In the genomic region with DNA sequence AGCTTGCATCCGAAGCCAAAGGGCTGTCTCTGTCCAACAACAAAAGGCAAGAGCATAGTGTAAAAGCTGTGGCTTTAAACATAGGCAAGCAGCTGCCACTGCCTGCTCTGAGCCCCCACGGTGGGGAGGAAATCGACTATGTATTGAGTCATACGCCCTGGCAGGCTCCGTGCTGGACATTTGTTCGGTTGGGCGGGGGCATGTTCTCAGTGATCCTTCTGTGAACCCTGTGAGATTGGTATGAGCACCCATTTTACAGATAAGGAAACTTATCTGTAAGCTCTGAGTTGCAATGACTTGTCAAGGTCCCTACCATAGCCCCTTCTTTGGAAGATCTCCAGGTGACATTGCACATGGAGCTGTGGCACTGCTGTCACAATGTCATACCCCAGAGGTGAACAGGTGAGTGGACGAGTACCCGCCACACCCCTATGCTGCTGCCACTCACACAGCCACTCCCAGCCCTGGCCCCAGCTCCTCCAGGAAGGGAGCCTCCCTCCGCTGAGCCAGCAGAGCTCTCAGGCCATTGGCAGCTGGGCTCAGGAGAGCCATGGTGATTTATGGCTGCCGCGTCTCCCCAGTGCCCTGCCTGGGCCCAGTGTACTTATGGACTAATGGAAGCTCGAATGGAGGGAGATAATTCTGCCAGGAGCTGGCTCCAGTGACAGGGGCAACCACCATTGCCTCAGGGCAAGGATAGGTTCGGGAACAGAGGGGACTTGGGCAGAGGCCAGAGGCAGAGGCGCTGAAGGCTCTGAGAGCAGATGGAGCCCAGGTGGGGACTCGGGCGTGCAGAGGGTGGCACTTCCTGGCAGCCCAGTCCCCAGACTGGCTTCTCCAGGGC, we compare ENCODE assay signal across 10 cellular contexts. TPM values are rescaled to one million over a fixed set of nuclear protein-coding genes. Genes with fewer than 3 reads are reported as not detected.
DNase-seq lines count a peak whose midpoint lies in the region; ATAC-seq, FAIRE-seq and TF ChIP-seq lines count a peak whose summit lies in the region.
"Had no signal": no experiment of that assay in that cellular context is flagged by ENCODE, and none has a peak within 500 bp of the region (broad histone marks: within the 10 kb centered on the region; RNA-seq: fewer than 3 reads in every experiment).

No MANE protein-coding gene starts in this region.

- POLR2A ChIA-PET in BJ (lab: Charles Lee): interaction anchor here (0.6 kb wide), 1 partner anchor 268 kb away, joined by 3 read pairs; no protein-coding TSS in a partner anchor

- CTCF ChIA-PET in BJ (lab: Yijun Ruan, JAX): interaction anchor here (0.7 to 2.7 kb wide), 6 partner anchors 9 to 47 kb away, joined by 3 to 11 read pairs (median 5); no protein-coding TSS in a partner anchor

- no peaks in the 10 kb centered on the region for H3K9me3 ChIP-seq in mucosa of descending colon

- intact Hi-C loops in mucosa of descending colon (cut with DNase I, micrococcal nuclease): no loop called here

- no peaks in the 10 kb centered on the region for H3K36me3 Mint-ChIP-seq in activated T-cell treated with anti-CD3 and anti-CD28 coated beads, Interleukin-2, amount 50 U/mL, for 4 hours (ENCODE audit: insufficient read depth)
- no peaks in the 10 kb centered on the region for H3K36me3 Mint-ChIP-seq in activated naive CD4-positive, alpha-beta T cell treated with anti-CD3 and anti-CD28 coated beads, Interleukin-2, amount 50 U/mL, for 72 hours

- DNase-seq in BJ (ENCODE audit: low read depth) (peak; percentile 55), NCI-H1105 (lab: John Stamatoyannopoulos, UW) (peak; percentile 79), bronchial epithelial cell (ENCODE audit: low read depth) (peak; percentile 72), mucosa of descending colon (peak; percentile 90 to 94 (median 91)), NOMO-1 treated with dmso at 0.1 percent for 144 hours (lab: John Stamatoyannopoulos, UW; ENCODE audit: unreplicated experiment) (no peak)
- DNase-seq in activated T-cell treated with anti-CD3 and anti-CD28 coated beads, Interleukin-2, amount 50 U/mL, for 4 hours: no peak
- no peak for DNase-seq in activated naive CD4-positive, alpha-beta T cell treated with anti-CD3 and anti-CD28 coated beads, Interleukin-2, amount 50 U/mL, for 72 hours (ENCODE audit: low spot score in 2 of 2)

- peaks cover 77% of the 10 kb centered on the region for H3K4me1 ChIP-seq in mucosa of descending colon (ENCODE audit: low read depth)

- peak; percentile 94 for FAIRE-seq in bronchial epithelial cell (lab: Jason Lieb, UNC)
- FAIRE-seq: G401.6 had no signal

- peaks cover 11% of the 10 kb centered on the region for H3K27me3 Mint-ChIP-seq in activated T-cell treated with anti-CD3 and anti-CD28 coated beads, Interleukin-2, amount 50 U/mL, for 4 hours (ENCODE audit: low read depth)

- no peaks in the 10 kb centered on the region for H3K4me1 Mint-ChIP-seq in activated T-cell treated with anti-CD3 and anti-CD28 coated beads, Interleukin-2, amount 50 U/mL, for 4 hours (ENCODE audit: low read depth)

- no peaks in the 10 kb centered on the region for H3K9me3 Mint-ChIP-seq in activated T-cell treated with anti-CD3 and anti-CD28 coated beads, Interleukin-2, amount 50 U/mL, for 4 hours
- no peaks in the 10 kb centered on the region for H3K9me3 Mint-ChIP-seq in activated naive CD4-positive, alpha-beta T cell treated with anti-CD3 and anti-CD28 coated beads, Interleukin-2, amount 50 U/mL, for 72 hours

- H3K27me3 ChIP-seq in BJ (ENCODE audit: control insufficient read depth, insufficient read depth, low read length) (no peaks in the 10 kb centered on the region), bronchial epithelial cell (ENCODE audit: control insufficient read depth, insufficient read depth, low read length) (no peaks in the 10 kb centered on the region)

- ATAC-seq in mucosa of descending colon (peak; percentile 89), HG03159 (IDR thresholded peaks at IDR 0.05; ENCODE audit: unreplicated experiment) (no peak)
- ATAC-seq in activated T-cell treated with anti-CD3 and anti-CD28 coated beads, Interleukin-2, amount 50 U/mL, for 4 hours: no peak
- no peak for ATAC-seq in activated naive CD4-positive, alpha-beta T cell treated with anti-CD3 and anti-CD28 coated beads, Interleukin-2, amount 50 U/mL, for 72 hours

- TF ChIP-seq CTCF in BJ (IDR thresholded peaks at IDR 0.05; ENCODE audit: insufficient read depth, low read depth, low read length): no peak
- TF ChIP-seq CTCF in bronchial epithelial cell (IDR thresholded peaks at IDR 0.05; ENCODE audit: insufficient read depth, low read length, severe bottlenecking): no peak
- TF ChIP-seq CTCF in mucosa of descending colon (IDR thresholded peaks at IDR 0.05): no peak

- no peak overlapping the region for H3K27ac Mint-ChIP-seq in activated naive CD4-positive, alpha-beta T cell treated with anti-CD3 and anti-CD28 coated beads, Interleukin-2, amount 50 U/mL, for 72 hours

- no peak overlapping the region for H3K4me3 ChIP-seq in BJ (ENCODE audit: low read depth, low read length)
- no peak overlapping the region for H3K4me3 ChIP-seq in bronchial epithelial cell (ENCODE audit: low read depth, low read length)
- no peak overlapping the region for H3K4me3 ChIP-seq in mucosa of descending colon
- H3K4me3 ChIP-seq: SK-N-MC had no signal

- H3K4me3 Mint-ChIP-seq in activated T-cell treated with anti-CD3 and anti-CD28 coated beads, Interleukin-2, amount 50 U/mL, for 4 hours: no peak overlapping the region

- H3K36me3 ChIP-seq in BJ (ENCODE audit: control insufficient read depth, insufficient read depth, low read length) (no peaks in the 10 kb centered on the region), bronchial epithelial cell (ENCODE audit: control insufficient read depth, insufficient read depth, low read length) (peaks cover 4% of the 10 kb centered on the region), mucosa of descending colon (ENCODE audit: low read depth) (no peaks in the 10 kb centered on the region)

RNA-seq across cellular contexts. Expression of gene UNC5B, which starts 43.7 kb away (rescaled TPM):
- 17.5 and 27.4 TPM in 2 replicates for polyA plus RNA-seq in BJ (2011; rRNA removed)
- polyA minus RNA-seq in BJ (2011; rRNA and poly(A)+ RNA removed): 22.5 and 23.6 TPM in 2 replicates
- total RNA-seq in bronchial epithelial cell (36.6 and 62.5 TPM in 2 replicates), mucosa of descending colon (10 to 100 TPM; 11.0 to 17.4 (median 11.4) TPM)
- total RNA-seq in activated T-cell treated with anti-CD3 and anti-CD28 coated beads, Interleukin-2, amount 50 U/mL, for 4 hours: under 1 TPM; 0.26 to 0.43 (median 0.35) TPM
- not detected for total RNA-seq in activated naive CD4-positive, alpha-beta T cell treated with anti-CD3 and anti-CD28 coated beads, Interleukin-2, amount 50 U/mL, for 72 hours

Comparison
In these comparisons a context has a peak if more than half of its experiments do, and no peak if none do; other contexts are left out.
1. DNase-seq: peak in BJ (single experiment), NCI-H1105 (single experiment), bronchial epithelial cell (single experiment) and mucosa of descending colon (3 of 3); none in activated T-cell treated with anti-CD3 and anti-CD28 coated beads, Interleukin-2, amount 50 U/mL, for 4 hours (single experiment), activated naive CD4-positive, alpha-beta T cell treated with anti-CD3 and anti-CD28 coated beads, Interleukin-2, amount 50 U/mL, for 72 hours (0 of 2) and NOMO-1 treated with dmso at 0.1 percent for 144 hours (single experiment).
2. RNA of gene UNC5B, which starts 43.7 kb away (total RNA-seq): 36.6 to 62.5 TPM in bronchial epithelial cell and 11.0 to 17.4 TPM in mucosa of descending colon; 0.26 to 0.43 TPM in activated T-cell treated with anti-CD3 and anti-CD28 coated beads, Interleukin-2, amount 50 U/mL, for 4 hours and not detected in activated naive CD4-positive, alpha-beta T cell treated with anti-CD3 and anti-CD28 coated beads, Interleukin-2, amount 50 U/mL, for 72 hours; every median in the first group is over 4 times any median in the second.